In genomic region chr4:147616849-147617172, GRCh38 we compare ENCODE assay signal across 8 cellular contexts. TPM values are rescaled to one million over a fixed set of nuclear protein-coding genes. Genes with fewer than 3 reads are reported as not detected.
DNase-seq lines count a peak whose midpoint lies in the region; ATAC-seq and TF ChIP-seq lines count a peak whose summit lies in the region.

No MANE protein-coding gene starts in this region.

- peak overlapping the region; percentile 80 for H3K9ac ChIP-seq in SU-DHL-6 (ENCODE audit: low read length)
- peak overlapping the region in 1 of 2 donors; percentile 85 for H3K9ac ChIP-seq in stomach smooth muscle (ENCODE audit: low read length in 2 of 2)

- peak overlapping the region; percentile 94 for H3K4me3 ChIP-seq in SU-DHL-6 (ENCODE audit: insufficient read depth, low read length, poor library complexity, severe bottlenecking)
- peak overlapping the region; percentile 81 for H3K4me3 ChIP-seq in right cardiac atrium (ENCODE audit: low read length)
- peak overlapping the region; percentile 95 to 98 for H3K4me3 ChIP-seq in stomach smooth muscle (ENCODE audit: low read length in 2 of 2)

- in situ Hi-C loops in GM13977 (cut with MboI; ENCODE audit: low pct_unique_long_range_greater_than_20kb, low sequenced_read_pairs, unreplicated experiment): no loop called here

- H3K9me2 ChIP-seq in SU-DHL-6 (replicated peaks; ENCODE audit: insufficient read depth, low read length): no peaks in the 10 kb centered on the region

- ATAC-seq in HG02610 (IDR thresholded peaks at IDR 0.05; ENCODE audit: unreplicated experiment): peak; percentile 9
- no peak for ATAC-seq in right cardiac atrium

- peaks cover 45% of the 10 kb centered on the region for H3K79me2 ChIP-seq in SU-DHL-6 (ENCODE audit: insufficient read depth, low read length)

- H3F3A ChIP-seq in SU-DHL-6 (ENCODE audit: insufficient read depth): peaks cover 7% of the 10 kb centered on the region; the same call in 1 of the 2 replicates

- H3K27me3 ChIP-seq in SU-DHL-6 (ENCODE audit: low read length) (no peaks in the 10 kb centered on the region), right cardiac atrium (ENCODE audit: control insufficient read depth, insufficient read depth) (no peaks in the 10 kb centered on the region), stomach smooth muscle (ENCODE audit: control insufficient read depth in 1 of 2, insufficient read depth in 2 of 2, low read length in 2 of 2) (no peaks in the 10 kb centered on the region)

- H3K4me1 ChIP-seq in right cardiac atrium (ENCODE audit: control insufficient read depth, insufficient read depth, low read length) (peaks cover 4% of the 10 kb centered on the region), stomach smooth muscle (ENCODE audit: control insufficient read depth, insufficient read depth, low read length) (peaks cover 3% of the 10 kb centered on the region)

- intact Hi-C loops in right cardiac atrium (cut with DNase I): no loop called here

- H3K27ac ChIP-seq in SU-DHL-6 (ENCODE audit: low read depth, low read length) (no peak overlapping the region), right cardiac atrium (ENCODE audit: low read length) (no peak overlapping the region), stomach smooth muscle (ENCODE audit: low read length) (peak overlapping the region; percentile 68)

- 32% methylated on average over 6 of the region's 6 CpGs for whole genome bisulfite sequencing in right cardiac atrium

- H2AFZ ChIP-seq in SU-DHL-6 (ENCODE audit: low read depth, low read length, severe bottlenecking): peak overlapping the region; percentile 86

- peak overlapping the region; percentile 91 for H3K4me2 ChIP-seq in SU-DHL-6 (ENCODE audit: low read depth, low read length, poor library complexity, severe bottlenecking)

- TF ChIP-seq CTCF in GM13977 (IDR thresholded peaks at IDR 0.05; ENCODE audit: extremely low read depth, insufficient read depth, missing control alignments) (no peak), SU-DHL-6 (IDR thresholded peaks at IDR 0.05; ENCODE audit: insufficient read depth, low read length, poor library complexity, severe bottlenecking) (no peak)

- H4K20me1 ChIP-seq in SU-DHL-6 (ENCODE audit: low read depth, low read length): no peaks in the 10 kb centered on the region

- H3K9me3 ChIP-seq in SU-DHL-6 (ENCODE audit: insufficient read depth, low read length): no peaks in the 10 kb centered on the region
- H3K9me3 ChIP-seq in right cardiac atrium (ENCODE audit: control insufficient read depth, low read length): no peaks in the 10 kb centered on the region
- H3K9me3 ChIP-seq in stomach smooth muscle (ENCODE audit: control insufficient read depth in 2 of 2, low read length in 2 of 2): no peaks in the 10 kb centered on the region

- peak; percentile 13 for DNase-seq in GM13977 (ENCODE audit: low spot score)
- no peak for DNase-seq in right cardiac atrium
- DNase-seq in NCI-H2081 (lab: John Stamatoyannopoulos, UW): no peak
- DNase-seq in NCI-H524 treated with DMSO at 0.1 percent for 48 hours (lab: John Stamatoyannopoulos, UW): no peak
- DNase-seq in GOT3 (lab: John Stamatoyannopoulos, UW): no peak

- H3K36me3 ChIP-seq in SU-DHL-6 (ENCODE audit: low read length) (no peaks in the 10 kb centered on the region), stomach smooth muscle (ENCODE audit: control insufficient read depth in 2 of 2, insufficient read depth in 2 of 2, low read length in 2 of 2) (no peaks in the 10 kb centered on the region)

RNA-seq across cellular contexts. Expression of gene TMEM184C, which starts 0.4 kb away (rescaled TPM):
- 10 to 100 TPM; 27.4 to 31.3 (median 28.5) TPM for total RNA-seq in right cardiac atrium
- polyA plus RNA-seq in right cardiac atrium: 10.9 TPM
